ENCODE assay signal across 30 cellular contexts in genomic region chr4:147530153-147530552, GRCh38. TPM values are rescaled to one million over a fixed set of nuclear protein-coding genes. Genes with fewer than 3 reads are reported as not detected.
"Had no signal": no experiment of that assay in that cellular context is flagged by ENCODE, and none has a peak within 500 bp of the region (broad histone marks: within the 10 kb centered on the region; RNA-seq: fewer than 3 reads in every experiment).

No MANE protein-coding gene starts in this region.

- H3K27ac Mint-ChIP-seq: immature natural killer cell; naive B cell; natural killer cell; nephron progenitor cell; neural progenitor cell; progenitor cell of endocrine pancreas; stimulated activated memory B cell treated with anti-CD40 and anti-IgM and Interleukin-4, amounts not matched to agents 10 μg/mL and 1 μg/mL and 100 μg/mL, for 72 hours; stimulated activated naive CD8-positive, alpha-beta T cell treated with anti-CD3 and anti-CD28 coated beads, Interleukin-15, amount 100 ng/mL, for 72 hours; type B pancreatic cell had no signal

- H2AFZ ChIP-seq: neural progenitor cell had no signal

- H3K4me3 ChIP-seq: left lung, lower lobe of right lung, neural progenitor cell, ovary, right atrium auricular region, right lobe of liver, smooth muscle cell, tibial nerve, uterus had no signal

- H3K36me3 Mint-ChIP-seq: immature natural killer cell; naive B cell; natural killer cell; neural progenitor cell; stimulated activated memory B cell treated with anti-CD40 and anti-IgM and Interleukin-4, amounts not matched to agents 10 μg/mL and 1 μg/mL and 100 μg/mL, for 72 hours had no signal

- H3K4me2 ChIP-seq: neural progenitor cell, smooth muscle cell had no signal

- H3K27me3 ChIP-seq: left lung, neural progenitor cell, ovary, right atrium auricular region, right lobe of liver, tibial nerve, uterus had no signal

- H3K4me1 Mint-ChIP-seq: immature natural killer cell; naive B cell; natural killer cell; stimulated activated memory B cell treated with anti-CD40 and anti-IgM and Interleukin-4, amounts not matched to agents 10 μg/mL and 1 μg/mL and 100 μg/mL, for 72 hours; stimulated activated naive CD8-positive, alpha-beta T cell treated with anti-CD3 and anti-CD28 coated beads, Interleukin-15, amount 100 ng/mL, for 72 hours had no signal

- H3K9me3 ChIP-seq: left lung, lower lobe of right lung, neutrophil, ovary, right atrium auricular region, right lobe of liver, tibial nerve, uterus had no signal

- H3K4me1 ChIP-seq: left lung, lower lobe of right lung, neural progenitor cell, right lobe of liver had no signal

- H3K36me3 ChIP-seq: left lung, lower lobe of right lung, neural progenitor cell, neutrophil, ovary, right lobe of liver, tibial nerve, uterus had no signal

- H3K27me3 Mint-ChIP-seq: progenitor cell of endocrine pancreas, type B pancreatic cell had no signal

- H3K9me3 Mint-ChIP-seq: naive B cell; natural killer cell; nephron progenitor cell; neural progenitor cell; stimulated activated memory B cell treated with anti-CD40 and anti-IgM and Interleukin-4, amounts not matched to agents 10 μg/mL and 1 μg/mL and 100 μg/mL, for 72 hours; stimulated activated naive CD8-positive, alpha-beta T cell treated with anti-CD3 and anti-CD28 coated beads, Interleukin-15, amount 100 ng/mL, for 72 hours; type B pancreatic cell had no signal

- DNase-seq: hypothalamus; immature natural killer cell; kidney; left colon; left lung; lower lobe of right lung; mammary epithelial cell; mesenchymal stem cell; naive B cell; natural killer cell; nephron progenitor cell; occipital lobe; ovary; right lobe of liver; stimulated activated CD4-positive, alpha-beta T cell treated with anti-CD3 and anti-CD28 coated beads, Interleukin-1b, Interleukin-23, amount 100 ng/mL, for 48 hours; stimulated activated CD4-positive, alpha-beta T cell treated with anti-CD3 and anti-CD28 coated beads, Interleukin-2, amount 100 ng/mL, for 48 hours; stimulated activated CD4-positive, alpha-beta T cell treated with anti-CD3 and anti-CD28 coated beads, Interleukin-4, amount 100 ng/mL, for 4 hours; stimulated activated CD8-positive, alpha-beta memory T cell treated with anti-CD3 and anti-CD28 coated beads, Interleukin-4, amount 100 ng/mL, for 48 hours; stimulated activated naive CD4-positive, alpha-beta T cell treated with Interleukin-2 at 50 U/mL for 16 hours; stimulated activated naive CD8-positive, alpha-beta T cell treated with anti-CD3 and anti-CD28 coated beads, Interleukin-15, amount 100 ng/mL, for 72 hours; substantia nigra; uterus had no signal

- ATAC-seq: left colon; left lung; lower lobe of right lung; natural killer cell; right lobe of liver; stimulated activated memory B cell treated with anti-CD40 and anti-IgM and Interleukin-4, amounts not matched to agents 10 μg/mL and 1 μg/mL and 100 μg/mL, for 72 hours; stimulated activated naive CD8-positive, alpha-beta T cell treated with anti-CD3 and anti-CD28 coated beads, Interleukin-15, amount 100 ng/mL, for 72 hours had no signal

- H3K4me3 Mint-ChIP-seq: immature natural killer cell; naive B cell; natural killer cell; nephron progenitor cell; neural progenitor cell; stimulated activated memory B cell treated with anti-CD40 and anti-IgM and Interleukin-4, amounts not matched to agents 10 μg/mL and 1 μg/mL and 100 μg/mL, for 72 hours; stimulated activated naive CD8-positive, alpha-beta T cell treated with anti-CD3 and anti-CD28 coated beads, Interleukin-15, amount 100 ng/mL, for 72 hours; type B pancreatic cell had no signal

- H3K27ac ChIP-seq: left lung, lower lobe of right lung, neural progenitor cell, neutrophil, ovary, right lobe of liver, tibial nerve, uterus had no signal

RNA-seq across cellular contexts. Expression of gene EDNRA, which starts 49.3 kb away (rescaled TPM):
- total RNA-seq: natural killer cell had no signal
- polyA plus RNA-seq: immature natural killer cell had no signal
